ENCODE assay signal across 11 cellular contexts in genomic region chr2:229445501-229446294, GRCh38.
DNase-seq lines count a peak whose midpoint lies in the region; ATAC-seq and TF ChIP-seq lines count a peak whose summit lies in the region.
"Had no signal": no experiment of that assay in that cellular context is flagged by ENCODE, and none has a peak within 500 bp of the region (broad histone marks: within the 10 kb centered on the region; RNA-seq: fewer than 3 reads in every experiment).

No MANE protein-coding gene starts in this region.

- H3K9ac ChIP-seq in GM23248 = peak overlapping the region; percentile 90
- peak overlapping the region; percentile 37 for H3K9ac ChIP-seq in mammary epithelial cell (ENCODE audit: insufficient read depth, low read length)

- TF ChIP-seq CTCF in mammary epithelial cell (conservative IDR thresholded peaks at IDR 0.05 in 1 of 2, IDR thresholded peaks at IDR 0.05 in 1 of 2; ENCODE audit: extremely low read depth in 1 of 2, insufficient read depth in 1 of 2, low read depth in 1 of 2, low read length in 2 of 2) = no peak

- H3K4me2 ChIP-seq in GM23248 (ENCODE audit: unreplicated experiment) (peak overlapping the region; percentile 91), mammary epithelial cell (ENCODE audit: insufficient read depth, low read depth, low read length) (peak overlapping the region; percentile 1)

- H3K9me3 ChIP-seq in GM23248 (ENCODE audit: low read depth) (no peaks in the 10 kb centered on the region), mammary epithelial cell (replicated peaks; ENCODE audit: insufficient read depth, low read length) (no peaks in the 10 kb centered on the region)

- H3K4me3 ChIP-seq in GM23248 = peak overlapping the region; percentile 62
- no peak overlapping the region for H3K4me3 ChIP-seq in mammary epithelial cell (replicated peaks in 1 of 3; ENCODE audit: insufficient read depth in 1 of 3, low read depth in 2 of 3, low read length in 3 of 3)

- no peak for ATAC-seq in HG02642 (IDR thresholded peaks at IDR 0.05; ENCODE audit: poor library complexity, unreplicated experiment)

- BruUV-seq in mammary epithelial cell (replicated peaks; lab: Mats Ljungman, UMichigan) = no TSS peak

- H3K27me3 ChIP-seq in GM23248 (replicated peaks; ENCODE audit: insufficient read depth) (no peaks in the 10 kb centered on the region), mammary epithelial cell (ENCODE audit: insufficient read depth, low read length) (no peaks in the 10 kb centered on the region)

- dilution Hi-C loops in mammary epithelial cell (cut with HindIII; ENCODE audit: low sequenced_read_pairs) = no loop called here

- DNase-seq in GM23248 (peak; percentile 78), mammary epithelial cell (peak; percentile 43), iris pigment epithelial cell (ENCODE audit: low read depth) (peak; percentile 54), smooth muscle cell of the brain vasculature (ENCODE audit: low read depth, low spot score) (peak; percentile 62), MV-4-11 (lab: John Stamatoyannopoulos, UW) (no peak), NCI-H1436 treated with DMSO at 0.1 percent for 48 hours (lab: John Stamatoyannopoulos, UW) (no peak)
- no peak for DNase-seq in stimulated activated CD4-positive, alpha-beta T cell treated with anti-CD3 and anti-CD28 coated beads, Interleukin-4, amount 100 ng/mL, for 1 hour
- DNase-seq: DND-41, naive B cell, NCI-H510A treated with DMSO at 0.1 percent for 48 hours had no signal

- no peaks in the 10 kb centered on the region for H3K79me2 ChIP-seq in GM23248 (ENCODE audit: insufficient read depth)
- H3K79me2 ChIP-seq in mammary epithelial cell (ENCODE audit: insufficient read depth, low read length) = no peaks in the 10 kb centered on the region

- CTCF ChIA-PET in mammary epithelial cell (lab: Charles Lee; ENCODE audit: low non-redundant PET) = no interaction called here

- in situ Hi-C loops in GM23248 (cut with MboI) (loop anchor here (25.0 kb wide), 1 partner anchor 758 kb away; no protein-coding TSS in a partner anchor), mammary epithelial cell (cut with MboI; ENCODE audit: low sequenced_read_pairs in 2 of 2) (loop anchor here in 1 of 2 donors (10.0 kb wide), 1 partner anchor 139 kb away; no protein-coding TSS in a partner anchor)

- H3K27ac ChIP-seq in GM23248 = peak overlapping the region; percentile 99
- H3K27ac ChIP-seq in mammary epithelial cell (ENCODE audit: insufficient read depth, low read depth, low read length) = peak overlapping the region; percentile 86

- H4K20me1 ChIP-seq in GM23248 (ENCODE audit: insufficient read depth) (no peaks in the 10 kb centered on the region), mammary epithelial cell (ENCODE audit: insufficient read depth, low read length) (no peaks in the 10 kb centered on the region)

- WGBS in GM23248 (ENCODE audit: low coverage in 1 of 2, low lambda C conversion rate in 2 of 2, missing lambda C conversion rate in 2 of 2), 2 experiments = 2 to 3% methylated on average over 11 of the region's 11 CpGs
- 68% methylated on average over 10 of the region's 11 CpGs for WGBS in mammary epithelial cell (ENCODE audit: low coverage, missing lambda C conversion rate)

- H3F3A ChIP-seq in GM23248 (ENCODE audit: insufficient read depth) = peaks cover 27% of the 10 kb centered on the region

- H2AFZ ChIP-seq in GM23248 (peak overlapping the region; percentile 83), mammary epithelial cell (ENCODE audit: low read depth, low read length) (peak overlapping the region; percentile 41)

- no peaks in the 10 kb centered on the region for H3K9me2 ChIP-seq in GM23248 (ENCODE audit: insufficient read depth)

- peaks cover 31% of the 10 kb centered on the region for H3K4me1 ChIP-seq in GM23248 (ENCODE audit: insufficient read depth)
- peaks cover 17% of the 10 kb centered on the region for H3K4me1 ChIP-seq in mammary epithelial cell (ENCODE audit: insufficient read depth, low read length)

- H3K36me3 ChIP-seq in GM23248 (ENCODE audit: low read depth) (no peaks in the 10 kb centered on the region), mammary epithelial cell (ENCODE audit: insufficient read depth, low read length) (no peaks in the 10 kb centered on the region)

- intact Hi-C loops in mammary epithelial cell (cut with micrococcal nuclease) = no loop called here

Comparison
In these comparisons a context has a peak if more than half of its experiments do, and no peak if none do; other contexts are left out.
1. DNase-seq: peak in GM23248 (single experiment), mammary epithelial cell (single experiment), iris pigment epithelial cell (single experiment) and smooth muscle cell of the brain vasculature (single experiment); none in stimulated activated CD4-positive, alpha-beta T cell treated with anti-CD3 and anti-CD28 coated beads, Interleukin-4, amount 100 ng/mL, for 1 hour (single experiment), MV-4-11 (single experiment) and NCI-H1436 treated with DMSO at 0.1 percent for 48 hours (single experiment).